7 cellular contexts compared by ENCODE assay signal in the genomic region with DNA sequence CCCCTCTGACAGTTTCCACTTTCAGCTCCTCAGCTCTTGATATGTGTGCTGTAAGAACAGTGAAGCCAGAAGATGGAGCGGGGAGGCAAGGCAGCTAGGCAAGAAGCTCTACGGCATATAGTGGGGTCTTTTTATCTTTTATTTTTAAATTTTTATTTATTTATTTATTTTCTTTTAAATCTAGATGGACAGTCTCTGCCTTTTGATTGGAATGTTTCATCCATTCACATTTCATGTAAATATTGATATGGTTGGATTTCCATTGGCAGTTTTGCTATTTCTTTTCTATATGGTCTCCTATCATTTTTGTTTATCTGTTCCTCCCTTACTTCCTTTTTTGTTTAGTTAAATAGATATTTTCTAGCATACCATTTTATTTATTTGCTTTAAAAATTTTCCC.
"Had no signal": no experiment of that assay in that cellular context is flagged by ENCODE, and none has a peak within 500 bp of the region (broad histone marks: within the 10 kb centered on the region; RNA-seq: fewer than 3 reads in every experiment).

No MANE protein-coding gene starts in this region.

- H3K4me2 ChIP-seq: KMS-11 had no signal

- H3K9ac ChIP-seq: KMS-11 had no signal

- ATAC-seq: HepG2 had no signal

- H3K27ac ChIP-seq: HL-60, KMS-11 had no signal

- FAIRE-seq: HepG2, HTR-8/SVneo had no signal

- DNase-seq: IMR-90, KBM-7, KG1 had no signal
